Comparison of ENCODE assay signal across 19 cellular contexts in genomic region chr7:99268361-99268908, GRCh38. TPM values are rescaled to one million over a fixed set of nuclear protein-coding genes. Genes with fewer than 3 reads are reported as not detected.
DNase-seq lines count a peak whose midpoint lies in the region; ATAC-seq and TF ChIP-seq lines count a peak whose summit lies in the region.
"Had no signal": no experiment of that assay in that cellular context is flagged by ENCODE, and none has a peak within 500 bp of the region (broad histone marks: within the 10 kb centered on the region; RNA-seq: fewer than 3 reads in every experiment).

No MANE protein-coding gene starts in this region.

- no peak overlapping the region for H3K4ac ChIP-seq in IMR-90 (ENCODE audit: low read depth, low read length)

- H3K4me3 ChIP-seq in BLaER1: no peak overlapping the region
- no peak overlapping the region for H3K4me3 ChIP-seq in IMR-90 (ENCODE audit: insufficient read depth, low read depth, low read length)
- no peak overlapping the region for H3K4me3 ChIP-seq in mammary epithelial cell (replicated peaks in 1 of 3; ENCODE audit: insufficient read depth in 1 of 3, low read depth in 2 of 3, low read length in 3 of 3)
- H3K4me3 ChIP-seq in osteoblast (ENCODE audit: insufficient read depth, low read length): no peak overlapping the region
- H3K4me3 ChIP-seq: psoas muscle, uterus had no signal

- H3K9me1 ChIP-seq in IMR-90 (ENCODE audit: insufficient read depth, low read length): peaks cover 9% of the 10 kb centered on the region

- H3K27ac Mint-ChIP-seq in activated CD8-positive, alpha-beta T cell treated with anti-CD3 and anti-CD28 coated beads, Interleukin-2, amount 10 ng/mL, durations not matched to agents 7 days and 5 days: no peak overlapping the region
- H3K27ac Mint-ChIP-seq: activated CD4-positive, alpha-beta memory T cell treated with anti-CD3 and anti-CD28 coated beads, Interleukin-2, amount 10 ng/mL, durations not matched to agents 7 days and 5 days; stimulated activated naive B cell treated with anti-CD40 and anti-IgM and Interleukin-4, amounts not matched to agents 10 μg/mL and 1 μg/mL and 100 μg/mL, for 72 hours had no signal

- H3K36me3 ChIP-seq in BLaER1 (no peaks in the 10 kb centered on the region), IMR-90 (ENCODE audit: control insufficient read depth, insufficient read depth, low read length) (no peaks in the 10 kb centered on the region), mammary epithelial cell (ENCODE audit: insufficient read depth, low read length) (no peaks in the 10 kb centered on the region), osteoblast (ENCODE audit: insufficient read depth, low read length) (no peaks in the 10 kb centered on the region)
- H3K36me3 ChIP-seq: uterus had no signal

- peaks cover 10% of the 10 kb centered on the region for H3K4me1 Mint-ChIP-seq in activated CD8-positive, alpha-beta T cell treated with anti-CD3 and anti-CD28 coated beads, Interleukin-2, amount 10 ng/mL, durations not matched to agents 7 days and 5 days (ENCODE audit: low read depth)
- H3K4me1 Mint-ChIP-seq: stimulated activated naive B cell treated with anti-CD40 and anti-IgM and Interleukin-4, amounts not matched to agents 10 μg/mL and 1 μg/mL and 100 μg/mL, for 72 hours had no signal

- H3K36me3 Mint-ChIP-seq in activated CD8-positive, alpha-beta T cell treated with anti-CD3 and anti-CD28 coated beads, Interleukin-2, amount 10 ng/mL, durations not matched to agents 7 days and 5 days (ENCODE audit: low read depth): no peaks in the 10 kb centered on the region
- H3K36me3 Mint-ChIP-seq: stimulated activated naive B cell treated with anti-CD40 and anti-IgM and Interleukin-4, amounts not matched to agents 10 μg/mL and 1 μg/mL and 100 μg/mL, for 72 hours had no signal

- H3K14ac ChIP-seq in IMR-90 (replicated peaks; ENCODE audit: low read depth, low read length): no peak overlapping the region

- 91% methylated on average over 9 of the region's 13 CpGs; no CpG with 5 or more reads in 1 of the 2 experiments for WGBS in IMR-90 (ENCODE audit: extremely low coverage in 2 of 2, insufficient read length in 1 of 2), 2 experiments
- WGBS in mammary epithelial cell (ENCODE audit: low coverage, missing lambda C conversion rate): 75% methylated on average over 13 of the region's 13 CpGs

- no TSS peak for BruUV-seq in IMR-90 (replicated peaks; lab: Mats Ljungman, UMichigan)
- no TSS peak for BruUV-seq in mammary epithelial cell (replicated peaks; lab: Mats Ljungman, UMichigan)

- ATAC-seq in IMR-90 (ENCODE audit: low read depth): no peak
- no peak for ATAC-seq in GM18858 (IDR thresholded peaks at IDR 0.05; ENCODE audit: unreplicated experiment)
- no peak for ATAC-seq in activated CD8-positive, alpha-beta T cell treated with anti-CD3 and anti-CD28 coated beads, Interleukin-2, amount 10 ng/mL, durations not matched to agents 7 days and 5 days
- ATAC-seq: psoas muscle had no signal

- TF ChIP-seq RAD21 in IMR-90 (IDR thresholded peaks at IDR 0.05; ENCODE audit: low read length): no peak

- H2BK15ac ChIP-seq in IMR-90 (ENCODE audit: low read depth, low read length): peak overlapping the region; percentile 87; the same call in 1 of the 3 replicates

- H3K18ac ChIP-seq in IMR-90 (ENCODE audit: low read depth, low read length): no peak overlapping the region

- no peak overlapping the region for H3K4me3 Mint-ChIP-seq in activated CD8-positive, alpha-beta T cell treated with anti-CD3 and anti-CD28 coated beads, Interleukin-2, amount 10 ng/mL, durations not matched to agents 7 days and 5 days
- H3K4me3 Mint-ChIP-seq: activated CD4-positive, alpha-beta memory T cell treated with anti-CD3 and anti-CD28 coated beads, Interleukin-2, amount 10 ng/mL, durations not matched to agents 7 days and 5 days; central memory CD8-positive, alpha-beta T cell; stimulated activated naive B cell treated with anti-CD40 and anti-IgM and Interleukin-4, amounts not matched to agents 10 μg/mL and 1 μg/mL and 100 μg/mL, for 72 hours had no signal

- H3K9ac ChIP-seq in BLaER1: peak overlapping the region; percentile 20; the same call in 1 of the 2 replicates
- no peak overlapping the region for H3K9ac ChIP-seq in IMR-90 (ENCODE audit: low read depth, low read length)
- peak overlapping the region; percentile 52 for H3K9ac ChIP-seq in mammary epithelial cell (ENCODE audit: insufficient read depth, low read length)

- H3K9me3 ChIP-seq in BLaER1 (no peaks in the 10 kb centered on the region), IMR-90 (ENCODE audit: control insufficient read depth, insufficient read depth, low read length) (0 out of 2 replicates have a peak, but pooled peaks cover 4% of the 10 kb centered on the region), mammary epithelial cell (replicated peaks; ENCODE audit: insufficient read depth, low read length) (peaks cover 5% of the 10 kb centered on the region), osteoblast (ENCODE audit: low read depth, low read length) (no peaks in the 10 kb centered on the region)
- H3K9me3 ChIP-seq: psoas muscle, uterus had no signal

- peak overlapping the region; percentile 98 for H2AK5ac ChIP-seq in IMR-90 (ENCODE audit: low read depth, low read length)

- TF ChIP-seq CTCF in IMR-90 (conservative IDR thresholded peaks at IDR 0.05; ENCODE audit: low read depth, low read length) (no peak), mammary epithelial cell (conservative IDR thresholded peaks at IDR 0.05 in 1 of 2, IDR thresholded peaks at IDR 0.05 in 1 of 2; ENCODE audit: extremely low read depth in 1 of 2, insufficient read depth in 1 of 2, low read depth in 1 of 2, low read length in 2 of 2) (no peak), osteoblast (IDR thresholded peaks at IDR 0.05; ENCODE audit: extremely low read depth, low read depth, low read length) (no peak)

- no peak overlapping the region for H4K91ac ChIP-seq in IMR-90 (ENCODE audit: insufficient read depth, low read depth, low read length)

- H4K8ac ChIP-seq in IMR-90 (ENCODE audit: low read depth in 2 of 2, low read length in 2 of 2): no peak overlapping the region

- POLR2A ChIA-PET in IMR-90 (lab: Charles Lee; ENCODE audit: unreplicated experiment): no interaction called here
- POLR2A ChIA-PET in activated CD8-positive, alpha-beta T cell treated with anti-CD3 and anti-CD28 coated beads, Interleukin-2, amount 10 ng/mL, durations not matched to agents 7 days and 5 days (lab: Charles Lee): no interaction called here

- no peak overlapping the region for H3K23ac ChIP-seq in IMR-90 (ENCODE audit: low read depth, low read length)

- peak overlapping the region; percentile 25; the same call in 1 of the 2 replicates for H3K27ac ChIP-seq in BLaER1
- H3K27ac ChIP-seq in IMR-90 (ENCODE audit: insufficient read depth, low read length): no peak overlapping the region; the same call in 1 of the 2 replicates
- H3K27ac ChIP-seq in mammary epithelial cell (ENCODE audit: insufficient read depth, low read depth, low read length): peak overlapping the region; percentile 88
- H3K27ac ChIP-seq in osteoblast (ENCODE audit: low read depth, low read length): peak overlapping the region; percentile 77
- H3K27ac ChIP-seq: psoas muscle, uterus had no signal

- H4K5ac ChIP-seq in IMR-90 (ENCODE audit: low read depth, low read length): no peak overlapping the region

- no peaks in the 10 kb centered on the region for H3K79me1 ChIP-seq in IMR-90 (ENCODE audit: low read depth in 1 of 2, low read length in 2 of 2)

- H2BK20ac ChIP-seq in IMR-90 (ENCODE audit: low read depth, low read length): peak overlapping the region; percentile 79; the same call in 1 of the 2 replicates

- no peaks in the 10 kb centered on the region for H3K27me3 ChIP-seq in BLaER1
- peaks cover 3% of the 10 kb centered on the region; the same call in 1 of the 2 replicates for H3K27me3 ChIP-seq in IMR-90 (ENCODE audit: control insufficient read depth, insufficient read depth, low read length)
- no peaks in the 10 kb centered on the region for H3K27me3 ChIP-seq in mammary epithelial cell (ENCODE audit: insufficient read depth, low read length)
- peaks cover 2% of the 10 kb centered on the region for H3K27me3 ChIP-seq in osteoblast (ENCODE audit: insufficient read depth, low read length)
- H3K27me3 ChIP-seq: uterus had no signal

- DNase-seq in IMR-90 (no peak), mammary epithelial cell (no peak), osteoblast (ENCODE audit: insufficient read length, low spot score, missing footprints) (no peak)
- no peak for DNase-seq in activated CD8-positive, alpha-beta T cell treated with anti-CD3 and anti-CD28 coated beads, Interleukin-2, amount 10 ng/mL, durations not matched to agents 7 days and 5 days
- DNase-seq in stimulated activated CD4-positive, alpha-beta T cell treated with anti-CD3 and anti-CD28 coated beads, Interleukin-4, amount 100 ng/mL, for 1 hour: no peak
- no peak for DNase-seq in central memory CD4-positive, alpha-beta T cell
- DNase-seq: activated CD4-positive, alpha-beta memory T cell treated with anti-CD3 and anti-CD28 coated beads, Interleukin-2, amount 10 ng/mL, durations not matched to agents 7 days and 5 days; GF-D8; H7; NCI-H1105; OCI-M1; psoas muscle; stimulated activated naive B cell treated with anti-CD40 and anti-IgM and Interleukin-4, amounts not matched to agents 10 μg/mL and 1 μg/mL and 100 μg/mL, for 72 hours; uterus had no signal

- peak overlapping the region; percentile 81 for H3K4me2 ChIP-seq in BLaER1
- H3K4me2 ChIP-seq in IMR-90 (ENCODE audit: low read depth, low read length): no peak overlapping the region
- peak overlapping the region; percentile 9 for H3K4me2 ChIP-seq in mammary epithelial cell (ENCODE audit: insufficient read depth, low read depth, low read length)
- peak overlapping the region; percentile 3 for H3K4me2 ChIP-seq in osteoblast (ENCODE audit: insufficient read depth, low read length)

- no peak overlapping the region for H3K56ac ChIP-seq in IMR-90 (ENCODE audit: extremely low read depth, insufficient read depth, low read length)

- no peak overlapping the region for H2AK9ac ChIP-seq in IMR-90 (replicated peaks; ENCODE audit: low read depth, low read length, poor library complexity)

- H3K27me3 Mint-ChIP-seq in activated CD8-positive, alpha-beta T cell treated with anti-CD3 and anti-CD28 coated beads, Interleukin-2, amount 10 ng/mL, durations not matched to agents 7 days and 5 days (ENCODE audit: low read depth): peaks cover 4% of the 10 kb centered on the region

- dilution Hi-C loops in IMR-90 (cut with HindIII; ENCODE audit: low sequenced_read_pairs, unreplicated experiment): no loop called here
- dilution Hi-C loops in mammary epithelial cell (cut with HindIII; ENCODE audit: low sequenced_read_pairs): loop anchor here (5.0 kb wide), 3 partner anchors 39 to 96 kb away; no protein-coding TSS in a partner anchor

- H4K20me1 ChIP-seq in BLaER1 (no peaks in the 10 kb centered on the region), IMR-90 (ENCODE audit: insufficient read depth, low read length) (no peaks in the 10 kb centered on the region), mammary epithelial cell (ENCODE audit: insufficient read depth, low read length) (no peaks in the 10 kb centered on the region), osteoblast (ENCODE audit: insufficient read depth, low read length) (no peaks in the 10 kb centered on the region)

- CTCF ChIA-PET in IMR-90 (lab: Yijun Ruan, JAX) (no interaction called here), mammary epithelial cell (lab: Charles Lee; ENCODE audit: low non-redundant PET) (no interaction called here)
- CTCF ChIA-PET in activated CD8-positive, alpha-beta T cell treated with anti-CD3 and anti-CD28 coated beads, Interleukin-2, amount 10 ng/mL, durations not matched to agents 7 days and 5 days (lab: Charles Lee): no interaction called here

- H2BK120ac ChIP-seq in IMR-90 (ENCODE audit: low read depth, low read length): peak overlapping the region; percentile 75; the same call in 1 of the 2 replicates

- H2AFZ ChIP-seq in IMR-90 (replicated peaks; ENCODE audit: low read length, poor library complexity): peak overlapping the region; percentile 1
- H2AFZ ChIP-seq in mammary epithelial cell (ENCODE audit: low read depth, low read length): peak overlapping the region; percentile 14
- peak overlapping the region; percentile 20 for H2AFZ ChIP-seq in osteoblast (ENCODE audit: low read length)

- in situ Hi-C loops in IMR-90 (cut with MboI; ENCODE audit: low sequenced_read_pairs) (no loop called here), mammary epithelial cell (cut with MboI; ENCODE audit: low sequenced_read_pairs in 2 of 2) (no loop called here)

- peaks cover 39% of the 10 kb centered on the region for H3K4me1 ChIP-seq in BLaER1
- peaks cover 7% of the 10 kb centered on the region for H3K4me1 ChIP-seq in IMR-90 (ENCODE audit: control insufficient read depth, insufficient read depth, low read length)
- H3K4me1 ChIP-seq in mammary epithelial cell (ENCODE audit: insufficient read depth, low read length): peaks cover 38% of the 10 kb centered on the region
- peaks cover 17% of the 10 kb centered on the region for H3K4me1 ChIP-seq in osteoblast (ENCODE audit: insufficient read depth, low read length)
- H3K4me1 ChIP-seq: psoas muscle, uterus had no signal

- H3K9me3 Mint-ChIP-seq in activated CD8-positive, alpha-beta T cell treated with anti-CD3 and anti-CD28 coated beads, Interleukin-2, amount 10 ng/mL, durations not matched to agents 7 days and 5 days (ENCODE audit: insufficient read depth): no peaks in the 10 kb centered on the region
- H3K9me3 Mint-ChIP-seq: activated CD4-positive, alpha-beta memory T cell treated with anti-CD3 and anti-CD28 coated beads, Interleukin-2, amount 10 ng/mL, durations not matched to agents 7 days and 5 days; central memory CD8-positive, alpha-beta T cell; stimulated activated naive B cell treated with anti-CD40 and anti-IgM and Interleukin-4, amounts not matched to agents 10 μg/mL and 1 μg/mL and 100 μg/mL, for 72 hours had no signal

- no peak for TF ChIP-seq POLR2A in IMR-90 (IDR thresholded peaks at IDR 0.05; ENCODE audit: low read depth, low read length)

- intact Hi-C loops in IMR-90 (cut with micrococcal nuclease): no loop called here
- intact Hi-C loops in mammary epithelial cell (cut with micrococcal nuclease): no loop called here

- H2BK5ac ChIP-seq in IMR-90 (ENCODE audit: low read depth, low read length, poor library complexity, severe bottlenecking): no peak overlapping the region

- H3K79me2 ChIP-seq in mammary epithelial cell (ENCODE audit: insufficient read depth, low read length): no peaks in the 10 kb centered on the region
- no peaks in the 10 kb centered on the region for H3K79me2 ChIP-seq in osteoblast (ENCODE audit: insufficient read depth, low read length)

RNA-seq across cellular contexts. Expression of gene MYH16, which starts 4.2 kb away (rescaled TPM):
- total RNA-seq in IMR-90 (2012; rRNA removed): 0.18 and 0.28 TPM in 2 replicates
- 0.03 and 0.09 TPM in 2 replicates for polyA plus RNA-seq in IMR-90 (2012; rRNA removed)
- 0.02 and 0.09 TPM in 2 replicates for polyA plus RNA-seq in IMR-90 (2012; cell fraction: cytosol; rRNA removed)
- 0.03 and 0.04 TPM in 2 replicates for polyA plus RNA-seq in IMR-90 (2012; cell fraction: nucleus; rRNA removed; ENCODE audit: low replicate concordance)
- total RNA-seq in mammary epithelial cell: 1 to 10 TPM in 1 of 2 donors, under 1 TPM in 1; under 0.01 to 3.4 TPM
- 3.7 TPM for polyA plus RNA-seq in mammary epithelial cell
- not detected for polyA minus RNA-seq in mammary epithelial cell
- total RNA-seq in osteoblast: under 0.01 TPM in 1 of 2 replicates, not detected in the other
- not detected for total RNA-seq in activated CD8-positive, alpha-beta T cell treated with anti-CD3 and anti-CD28 coated beads, Interleukin-2, amount 10 ng/mL, durations not matched to agents 7 days and 5 days
- total RNA-seq: activated CD4-positive, alpha-beta memory T cell treated with anti-CD3 and anti-CD28 coated beads, Interleukin-2, amount 10 ng/mL, durations not matched to agents 7 days and 5 days; frontal cortex; H7; liver; psoas muscle; uterus had no signal
- polyA plus RNA-seq: liver, psoas muscle had no signal

RNA-seq across cellular contexts. Expression of gene ARPC1A, which starts 57.3 kb away (rescaled TPM):
- 321 and 327 TPM in 2 replicates for total RNA-seq in IMR-90 (2012; rRNA removed)
- polyA plus RNA-seq in IMR-90 (2012; rRNA removed): 253 and 260 TPM in 2 replicates
- 307 and 343 TPM in 2 replicates for polyA plus RNA-seq in IMR-90 (2012; cell fraction: cytosol; rRNA removed)
- polyA plus RNA-seq in IMR-90 (2012; cell fraction: nucleus; rRNA removed; ENCODE audit: low replicate concordance): 103 and 113 TPM in 2 replicates
- 100 to 1,000 TPM; 177 to 218 TPM for total RNA-seq in mammary epithelial cell
- polyA plus RNA-seq in mammary epithelial cell: 249 TPM
- polyA minus RNA-seq in mammary epithelial cell: 373 TPM
- total RNA-seq in osteoblast: 132 and 158 TPM in 2 replicates
- total RNA-seq in activated CD8-positive, alpha-beta T cell treated with anti-CD3 and anti-CD28 coated beads, Interleukin-2, amount 10 ng/mL, durations not matched to agents 7 days and 5 days: 10 to 100 TPM; 51.4 to 56.1 TPM
